ENCODE assay signal across 8 cellular contexts in genomic region chr17:82212331-82213250, GRCh38. TPM values are rescaled to one million over a fixed set of nuclear protein-coding genes. Genes with fewer than 3 reads are reported as not detected.
A peak's percentile ranks its signal among the peaks of the same experiment; 100 is the strongest.
DNase-seq lines count a peak whose midpoint lies in the region; ATAC-seq and TF ChIP-seq lines count a peak whose summit lies in the region.

A gene with protein sequence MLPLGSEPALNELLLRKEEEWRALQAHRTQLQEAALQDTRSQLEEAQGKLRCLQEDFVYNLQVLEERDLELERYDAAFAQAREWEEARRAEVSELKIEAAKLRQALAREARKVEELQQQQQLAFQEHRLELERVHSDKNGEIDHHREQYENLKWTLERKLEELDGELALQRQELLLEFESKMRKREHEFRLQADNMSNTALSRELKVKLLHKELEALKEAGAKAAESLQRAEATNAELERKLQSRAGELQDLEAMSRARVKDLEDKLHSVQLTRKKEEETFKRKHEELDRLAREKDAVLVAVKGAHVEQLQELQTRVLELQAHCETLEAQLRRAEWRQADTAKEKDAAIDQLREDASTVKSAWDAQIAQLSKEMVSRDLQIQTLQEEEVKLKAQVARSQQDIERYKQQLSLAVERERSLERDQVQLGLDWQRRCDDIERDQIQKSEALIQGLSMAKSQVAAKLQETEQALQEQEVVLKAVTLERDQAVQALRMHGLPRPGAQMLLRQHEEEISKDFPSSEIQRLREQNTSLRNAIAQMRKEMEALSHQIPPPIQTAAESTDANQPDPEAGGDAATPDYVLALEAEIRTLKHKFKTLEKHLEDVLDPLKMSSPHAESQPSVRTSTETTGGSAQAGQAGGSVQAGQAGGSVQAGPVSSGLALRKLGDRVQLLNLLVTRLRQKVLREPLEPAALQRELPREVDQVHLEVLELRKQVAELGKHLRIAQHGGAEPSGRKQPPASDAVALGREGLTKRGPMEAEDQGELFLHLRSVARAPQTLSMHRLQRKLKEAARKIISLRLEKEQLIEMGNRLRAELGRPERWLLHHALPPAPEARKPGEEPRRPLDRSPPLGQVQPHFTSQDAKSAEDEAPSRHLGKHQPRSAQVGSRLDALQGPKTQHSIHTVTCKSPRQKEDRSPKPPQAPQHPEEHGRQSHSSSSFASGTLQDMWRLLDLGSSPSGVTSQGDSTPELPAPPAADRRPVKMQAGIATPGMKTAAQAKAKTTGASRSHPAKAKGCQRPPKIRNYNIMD (minus strand): TSS chr17:82212842. CDS start chr17:82201944, 10,898 bp downstream.

- H3K4me1 ChIP-seq in Caco-2, result peaks cover 31% of the 10 kb centered on the region
- H3K4me1 ChIP-seq in SJCRH30, result peaks cover 19% of the 10 kb centered on the region
- peaks cover 2% of the 10 kb centered on the region for H3K4me1 ChIP-seq in ovary (ENCODE audit: insufficient read depth)
- H3K4me1 ChIP-seq in aorta (ENCODE audit: control insufficient read depth in 1 of 2, insufficient read depth in 2 of 2, low read length in 2 of 2), result no peaks in the 10 kb centered on the region

- peak; percentile 52 for ATAC-seq in GM19452 (IDR thresholded peaks at IDR 0.05; ENCODE audit: unreplicated experiment)
- peak; percentile 90 for ATAC-seq in aorta (ENCODE audit: low FRiP score)

- H3K36me3 ChIP-seq in Caco-2 (ENCODE audit: control insufficient read depth, insufficient read depth, low read length) (no peaks in the 10 kb centered on the region), SJCRH30 (no peaks in the 10 kb centered on the region), ovary (no peaks in the 10 kb centered on the region), aorta (ENCODE audit: control insufficient read depth in 1 of 2, insufficient read depth in 2 of 2, low read length in 1 of 2) (no peaks in the 10 kb centered on the region)

- TF ChIP-seq CTCF in Caco-2 (IDR thresholded peaks at IDR 0.05; ENCODE audit: insufficient read depth in 1 of 2, low read depth in 1 of 2, low read length in 1 of 2, severe bottlenecking in 1 of 2, unreplicated experiment in 1 of 2) (no peak), ovary (IDR thresholded peaks at IDR 0.05) (peak in 2 of 3 donors; percentile 44 to 55)

- DNase-seq in Caco-2 (peak; percentile 82 to 88), HT1080 (ENCODE audit: low read depth) (peak; percentile 63), SJCRH30 (peak; percentile 94), cardiac septum (ENCODE audit: low spot score) (peak; percentile 91), ovary (peak; percentile 78 to 88 (median 84)), aorta (peak; percentile 89 to 93)
- peak; percentile 43 for DNase-seq in activated naive CD8-positive, alpha-beta T cell treated with anti-CD3 and anti-CD28 coated beads, Interleukin-2, amount 50 U/mL, for 16 hours (ENCODE audit: low read depth, low spot score)

- H3K9me3 ChIP-seq in Caco-2, result no peaks in the 10 kb centered on the region
- H3K9me3 ChIP-seq in SJCRH30 (replicated peaks), result no peaks in the 10 kb centered on the region
- H3K9me3 ChIP-seq in ovary, result no peaks in the 10 kb centered on the region
- H3K9me3 ChIP-seq in aorta (ENCODE audit: control insufficient read depth, low read length), result no peaks in the 10 kb centered on the region

- H3K27me3 Mint-ChIP-seq in Caco-2 (ENCODE audit: insufficient read depth, unreplicated experiment), result no peaks in the 10 kb centered on the region

- TF ChIP-seq EP300 in ovary (IDR thresholded peaks at IDR 0.05), result no peak

- TSS peak; percentile 38 for BruUV-seq in Caco-2 (replicated peaks; lab: Mats Ljungman, UMichigan)

- H3K27ac ChIP-seq in SJCRH30 (peak within 1 kb of the TSS; percentile 53; the same call in 1 of the 2 replicates), ovary (peak within 1 kb of the TSS; percentile 85 to 94), aorta (ENCODE audit: low read depth in 1 of 2, low read length in 2 of 2) (peak within 1 kb of the TSS in 1 of 2 donors; percentile 14)

- 0 to 1% (median 1%) methylated on average over 82 to 116 of the region's 116 CpGs for WGBS in ovary, 3 donors
- 0 to 1% methylated on average over 96 to 116 of the region's 116 CpGs for WGBS in aorta, 2 donors

- intact Hi-C loops in Caco-2 (cut with micrococcal nuclease; ENCODE audit: unreplicated experiment), result no loop called here
- intact Hi-C loops in cardiac septum (cut with DNase I), result no loop called here
- intact Hi-C loops in ovary (cut with DNase I), result no loop called here
- intact Hi-C loops in aorta (cut with DNase I), result no loop called here

- CTCF ChIA-PET in Caco-2 (lab: Charles Lee), result no interaction called here

- peak; percentile 9 for TF ChIP-seq POLR2A in ovary (IDR thresholded peaks at IDR 0.05)

- POLR2A ChIA-PET in Caco-2 (lab: Charles Lee), result no interaction called here

- H3K36me3 Mint-ChIP-seq in Caco-2 (ENCODE audit: insufficient read depth, unreplicated experiment), result peaks cover 14% of the 10 kb centered on the region

- H3K27me3 ChIP-seq in Caco-2 (replicated peaks; ENCODE audit: control insufficient read depth, insufficient read depth, low read length), result no peaks in the 10 kb centered on the region
- H3K27me3 ChIP-seq in SJCRH30, result no peaks in the 10 kb centered on the region
- H3K27me3 ChIP-seq in ovary, result no peaks in the 10 kb centered on the region
- H3K27me3 ChIP-seq in aorta (ENCODE audit: control insufficient read depth in 1 of 2, insufficient read depth in 2 of 2, low read length in 1 of 2), result no peaks in the 10 kb centered on the region

- no peak within 1 kb of the TSS for H3K27ac Mint-ChIP-seq in Caco-2 (ENCODE audit: unreplicated experiment)

- peak within 1 kb of the TSS; percentile 95 for H3K4me3 ChIP-seq in Caco-2 (ENCODE audit: low read depth, low read length)
- H3K4me3 ChIP-seq in SJCRH30, result peak within 1 kb of the TSS; percentile 98
- H3K4me3 ChIP-seq in ovary, result peak within 1 kb of the TSS; percentile 60
- H3K4me3 ChIP-seq in aorta (ENCODE audit: low read length in 2 of 2), result peak within 1 kb of the TSS; percentile 75 to 81

- peak within 1 kb of the TSS; percentile 74 for H3K4me3 Mint-ChIP-seq in Caco-2 (ENCODE audit: unreplicated experiment)

- H3K9me3 Mint-ChIP-seq in Caco-2 (ENCODE audit: unreplicated experiment), result no peaks in the 10 kb centered on the region

- H3K4me1 Mint-ChIP-seq in Caco-2 (ENCODE audit: low read depth, unreplicated experiment), result peaks cover 7% of the 10 kb centered on the region

RNA-seq across cellular contexts. Expression of the gene that starts here (rescaled TPM):
- total RNA-seq in Caco-2 (2022), result 31.0 and 32.2 TPM in 2 replicates
- total RNA-seq in HT1080 (2014; rRNA removed; shearing (Covaris generic)), result 10.6 and 12.9 TPM in 2 replicates
- polyA plus RNA-seq in HT1080 (2015; cell fraction: cytosol; rRNA removed), result 6.4 and 6.7 TPM in 2 replicates
- polyA plus RNA-seq in HT1080 (2015; cell fraction: nucleus; rRNA removed), result 86.3 and 105 TPM in 2 replicates
- 23.5 and 24.6 TPM in 2 replicates for total RNA-seq in SJCRH30 (2014; rRNA removed; shearing (Covaris generic))
- total RNA-seq in cardiac septum, result 10.6 TPM
- 10 to 100 TPM; 22.9 to 65.0 (median 41.9) TPM for total RNA-seq in ovary
- 10 to 100 TPM in 1 of 2 donors, 1 to 10 TPM in 1; 7.7 to 22.2 TPM for polyA plus RNA-seq in ovary
- 10 to 100 TPM; 31.2 to 53.4 TPM for total RNA-seq in aorta
- 100 to 1,000 TPM in 1 of 2 donors, 10 to 100 TPM in 1; 17.8 to 145 TPM for polyA plus RNA-seq in aorta

Comparison
In these comparisons a context has a peak if more than half of its experiments do, and no peak if none do; other contexts are left out.
1. DNase-seq: peak in every context shown above with its lines; median percentile 94 in SJCRH30; 91 in cardiac septum; 91 in aorta; 85 in Caco-2; 84 in ovary; 63 in HT1080; 43 in activated naive CD8-positive, alpha-beta T cell treated with anti-CD3 and anti-CD28 coated beads, Interleukin-2, amount 50 U/mL, for 16 hours.
2. CTCF ChIP-seq: peak in ovary (2 of 3); none in Caco-2 (0 of 2).
3. Peak in every context shown above with its lines, with median percentiles within 50 percentile points of each other: H3K4me3 ChIP-seq.